In the genomic region with DNA sequence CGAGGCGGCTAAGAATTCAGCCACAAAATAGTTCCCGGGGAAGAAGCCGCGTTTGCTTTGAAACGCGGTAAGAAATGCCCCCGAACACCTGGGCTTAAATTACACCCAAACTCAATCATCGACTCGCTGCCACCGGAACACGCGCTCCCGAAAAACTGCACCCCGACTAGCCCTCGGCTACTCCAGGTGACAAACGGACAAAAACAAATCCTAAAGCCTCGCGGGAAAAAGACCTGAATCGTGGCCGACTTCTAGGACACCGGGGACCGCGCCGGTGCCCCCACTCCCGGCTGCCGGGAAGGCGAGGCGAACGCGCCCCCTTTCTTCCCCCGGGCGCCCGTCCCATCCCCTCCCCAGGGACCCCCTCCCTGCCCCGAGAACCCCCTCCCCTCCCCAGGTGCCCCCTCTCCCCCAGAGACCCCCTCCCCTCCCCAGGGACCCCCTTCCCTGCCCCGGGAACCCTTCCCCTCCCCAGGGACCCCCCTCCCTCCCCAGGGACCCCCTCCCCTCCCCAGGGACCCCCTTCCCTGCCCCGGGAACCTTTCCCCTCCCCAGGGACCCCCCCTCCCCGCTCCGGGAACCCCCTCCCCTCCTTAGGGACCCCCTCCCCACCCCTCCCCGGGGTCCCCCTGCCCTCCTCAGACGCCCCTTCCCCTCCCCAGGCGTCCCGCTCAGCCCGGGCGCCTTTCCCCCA, we compare ENCODE assay signal across 8 cellular contexts. TPM values are rescaled to one million over a fixed set of nuclear protein-coding genes. Genes with fewer than 3 reads are reported as not detected.
DNase-seq lines count a peak whose midpoint lies in the region; ATAC-seq, FAIRE-seq and TF ChIP-seq lines count a peak whose summit lies in the region.

No MANE protein-coding gene starts in this region.

- ATAC-seq in CD4-positive, alpha-beta T cell (ENCODE audit: poor library complexity): no peak
- no peak for ATAC-seq in GM18498 (IDR thresholded peaks at IDR 0.05; ENCODE audit: unreplicated experiment)

- peak overlapping the region; percentile 86 for H3K4me3 ChIP-seq in OCI-LY1 (ENCODE audit: low read depth, low read length, poor library complexity, severe bottlenecking)
- peak overlapping the region; percentile 44 to 59 (median 57) for H3K4me3 ChIP-seq in endothelial cell of umbilical vein (replicated peaks in 1 of 3; ENCODE audit: insufficient read depth in 1 of 3, low read depth in 1 of 3, low read length in 3 of 3)
- peak overlapping the region; percentile 83 for H3K4me3 ChIP-seq in osteoblast (ENCODE audit: insufficient read depth, low read length)

- H3K27ac ChIP-seq in CD4-positive, alpha-beta T cell (ENCODE audit: low read depth, low read length): no peak overlapping the region
- H3K27ac ChIP-seq in OCI-LY1 (ENCODE audit: low read depth, low read length, poor library complexity, severe bottlenecking) (no peak overlapping the region), endothelial cell of umbilical vein (ENCODE audit: insufficient read depth, low read depth, low read length) (no peak overlapping the region), osteoblast (ENCODE audit: low read depth, low read length) (no peak overlapping the region)

- H3K9ac ChIP-seq in OCI-LY1 (ENCODE audit: low read length) (peak overlapping the region; percentile 73), endothelial cell of umbilical vein (replicated peaks; ENCODE audit: extremely low read depth, insufficient read depth, low read length) (peak overlapping the region; percentile 49)

- peaks cover 13% of the 10 kb centered on the region for H3K4me1 Mint-ChIP-seq in CD4-positive, alpha-beta T cell (ENCODE audit: low read depth)

- H3K79me2 ChIP-seq in OCI-LY1 (ENCODE audit: insufficient read depth, low read length) (no peaks in the 10 kb centered on the region), endothelial cell of umbilical vein (ENCODE audit: control insufficient read depth, insufficient read depth, low read length) (peaks cover 2% of the 10 kb centered on the region), osteoblast (ENCODE audit: insufficient read depth, low read length) (peaks cover 15% of the 10 kb centered on the region)

- H3K4me2 ChIP-seq in OCI-LY1 (ENCODE audit: low read length) (peak overlapping the region; percentile 50), endothelial cell of umbilical vein (ENCODE audit: insufficient read depth, low read length) (peak overlapping the region; percentile 76), osteoblast (ENCODE audit: insufficient read depth, low read length) (peak overlapping the region; percentile 82)

- CTCF ChIA-PET in CD4-positive, alpha-beta T cell (lab: Charles Lee): no interaction called here
- CTCF ChIA-PET in endothelial cell of umbilical vein (lab: Charles Lee): interaction anchor here (0.6 kb wide), 1 partner anchor 177 kb away, joined by 6 read pairs; no protein-coding TSS in a partner anchor

- H2AFZ ChIP-seq in OCI-LY1 (ENCODE audit: low read length) (no peak overlapping the region), endothelial cell of umbilical vein (ENCODE audit: low read depth, low read length) (peak overlapping the region; percentile 77), osteoblast (ENCODE audit: low read length) (peak overlapping the region; percentile 72)

- H4K20me1 ChIP-seq in OCI-LY1 (ENCODE audit: insufficient read depth, low read length) (no peaks in the 10 kb centered on the region), endothelial cell of umbilical vein (replicated peaks; ENCODE audit: control insufficient read depth, extremely low read depth, insufficient read depth, low read length) (no peaks in the 10 kb centered on the region), osteoblast (ENCODE audit: insufficient read depth, low read length) (no peaks in the 10 kb centered on the region)

- H3K4me3 Mint-ChIP-seq in CD4-positive, alpha-beta T cell: peak overlapping the region; percentile 97

- FAIRE-seq in endothelial cell of umbilical vein (lab: Jason Lieb, UNC): no peak

- H3K27me3 ChIP-seq in CD4-positive, alpha-beta T cell (ENCODE audit: control insufficient read depth, insufficient read depth, low read length): no peaks in the 10 kb centered on the region
- peaks cover 10% of the 10 kb centered on the region; the same call in 1 of the 2 replicates for H3K27me3 ChIP-seq in OCI-LY1 (ENCODE audit: insufficient read depth, low read length)
- H3K27me3 ChIP-seq in endothelial cell of umbilical vein (ENCODE audit: control insufficient read depth in 2 of 2, insufficient read depth in 2 of 2, low read length in 2 of 2): peaks cover 0 to 2% of the 10 kb centered on the region in 2 experiments
- peaks cover 8% of the 10 kb centered on the region for H3K27me3 ChIP-seq in osteoblast (ENCODE audit: insufficient read depth, low read length)

- peaks cover 11% of the 10 kb centered on the region for H3K4me1 ChIP-seq in OCI-LY1 (ENCODE audit: insufficient read depth, low read length, severe bottlenecking)
- H3K4me1 ChIP-seq in endothelial cell of umbilical vein (ENCODE audit: control insufficient read depth, extremely low read depth, insufficient read depth, low read length): no peaks in the 10 kb centered on the region
- no peaks in the 10 kb centered on the region for H3K4me1 ChIP-seq in osteoblast (ENCODE audit: insufficient read depth, low read length)

- H3K36me3 ChIP-seq in OCI-LY1 (ENCODE audit: insufficient read depth, low read length): peaks cover 21% of the 10 kb centered on the region
- H3K36me3 ChIP-seq in endothelial cell of umbilical vein (ENCODE audit: control insufficient read depth in 2 of 2, extremely low read depth in 1 of 2, insufficient read depth in 2 of 2, low read length in 2 of 2): no peaks in the 10 kb centered on the region
- no peaks in the 10 kb centered on the region for H3K36me3 ChIP-seq in osteoblast (ENCODE audit: insufficient read depth, low read length)

- H3K27me3 Mint-ChIP-seq in CD4-positive, alpha-beta T cell: no peaks in the 10 kb centered on the region

- intact Hi-C loops in CD4-positive, alpha-beta T cell (cut with DNase I, micrococcal nuclease): loop anchor here (1.0 to 5.0 kb wide), 3 partner anchors 46 to 192 kb away; a partner anchor contains a TSS
- intact Hi-C loops in endothelial cell of umbilical vein (cut with micrococcal nuclease): loop anchor here (5.0 kb wide), 1 partner anchor 53 kb away; no protein-coding TSS in a partner anchor

- no peaks in the 10 kb centered on the region for H3K9me2 ChIP-seq in OCI-LY1 (ENCODE audit: low read depth, low read length)

- H3K36me3 Mint-ChIP-seq in CD4-positive, alpha-beta T cell (ENCODE audit: low read depth): peaks cover 4% of the 10 kb centered on the region

- H3K27ac Mint-ChIP-seq in CD4-positive, alpha-beta T cell: peak overlapping the region; percentile 79

- no TSS peak for BruUV-seq in endothelial cell of umbilical vein (replicated peaks; lab: Mats Ljungman, UMichigan)

- H3K9me3 ChIP-seq in CD4-positive, alpha-beta T cell (ENCODE audit: control insufficient read depth, low read length): peaks cover 7% of the 10 kb centered on the region
- H3K9me3 ChIP-seq in OCI-LY1 (ENCODE audit: low read length) (0 out of 2 replicates have a peak, but pooled peaks cover 4% of the 10 kb centered on the region), endothelial cell of umbilical vein (replicated peaks; ENCODE audit: control insufficient read depth, insufficient read depth, low read length) (no peaks in the 10 kb centered on the region), osteoblast (ENCODE audit: low read depth, low read length) (no peaks in the 10 kb centered on the region)

- POLR2A ChIA-PET in CD4-positive, alpha-beta T cell (lab: Charles Lee): interaction anchor here (0.6 to 1.5 kb wide), 3 partner anchors 101 to 284 kb away, joined by 3 to 4 read pairs (median 4); a partner anchor contains a TSS
- POLR2A ChIA-PET in endothelial cell of umbilical vein (lab: Charles Lee): no interaction called here

- no peak for TF ChIP-seq CTCF in CD4-positive, alpha-beta T cell (IDR thresholded peaks at IDR 0.05)
- no peak for TF ChIP-seq CTCF in OCI-LY1 (IDR thresholded peaks at IDR 0.05; ENCODE audit: low read length)
- no peak for TF ChIP-seq CTCF in endothelial cell of umbilical vein (IDR thresholded peaks at IDR 0.05; ENCODE audit: extremely low read depth in 1 of 2, insufficient read depth in 1 of 2, low read depth in 1 of 2, low read length in 2 of 2)
- no peak for TF ChIP-seq CTCF in osteoblast (IDR thresholded peaks at IDR 0.05; ENCODE audit: extremely low read depth, low read depth, low read length)

- H3K9me1 ChIP-seq in endothelial cell of umbilical vein (replicated peaks; ENCODE audit: control insufficient read depth, extremely low read depth, insufficient read depth, low read length): no peaks in the 10 kb centered on the region

- peaks cover 2% of the 10 kb centered on the region for H3K9me3 Mint-ChIP-seq in CD4-positive, alpha-beta T cell

- H3F3A ChIP-seq in OCI-LY1 (ENCODE audit: insufficient read depth, low read length): no peaks in the 10 kb centered on the region

- no peak for TF ChIP-seq POLR2A in endothelial cell of umbilical vein (IDR thresholded peaks at IDR 0.05; ENCODE audit: low read depth, low read length)

- DNase-seq in CD4-positive, alpha-beta T cell: peak in 2 of 10 experiments; percentile 19 to 31
- no peak for DNase-seq in endothelial cell of umbilical vein (ENCODE audit: low read depth, low spot score)
- DNase-seq in osteoblast (ENCODE audit: insufficient read length, low spot score, missing footprints): peak; percentile 88
- no peak for DNase-seq in effector CD4-positive, alpha-beta T cell
- no peak for DNase-seq in HCEC 1CT
- no peak for DNase-seq in LoVo (ENCODE audit: low spot score)

- dilution Hi-C loops in endothelial cell of umbilical vein (cut with MboI; ENCODE audit: extremely low pct_ligation_motif_present, low sequenced_read_pairs): no loop called here

RNA-seq across cellular contexts. Expression of a gene that starts 0.6 kb away (rescaled TPM):
- total RNA-seq in CD4-positive, alpha-beta T cell: 10 to 100 TPM; 11.1 to 11.3 TPM
- 19.7 and 20.1 TPM in 2 replicates for total RNA-seq in endothelial cell of umbilical vein
- polyA plus RNA-seq in endothelial cell of umbilical vein: 16.1 and 20.1 TPM in 2 replicates
- polyA plus RNA-seq in endothelial cell of umbilical vein (2011; cell fraction: cytosol; rRNA removed): 6.9 and 10.8 TPM in 2 replicates
- polyA plus RNA-seq in endothelial cell of umbilical vein (2011; cell fraction: nucleus; rRNA removed): 34.3 and 36.5 TPM in 2 replicates
- polyA plus RNA-seq in endothelial cell of umbilical vein (2012): 7.3 and 8.7 TPM in 2 replicates
- 3.6 and 4.6 TPM in 2 replicates for polyA minus RNA-seq in endothelial cell of umbilical vein
- polyA minus RNA-seq in endothelial cell of umbilical vein (2011; cell fraction: cytosol; rRNA and poly(A)+ RNA removed): 9.5 TPM
- 6.0 and 13.7 TPM in 2 replicates for polyA minus RNA-seq in endothelial cell of umbilical vein (2011; cell fraction: nucleus; rRNA and poly(A)+ RNA removed)
- 5.4 and 8.5 TPM in 2 replicates for total RNA-seq in osteoblast

RNA-seq across cellular contexts. Expression of a gene that starts 41.2 kb away (rescaled TPM):
- total RNA-seq in CD4-positive, alpha-beta T cell: not detected
- not detected in 2 replicates for total RNA-seq in endothelial cell of umbilical vein
- polyA plus RNA-seq in endothelial cell of umbilical vein: not detected in 2 replicates
- not detected in 2 replicates for polyA plus RNA-seq in endothelial cell of umbilical vein (2011; cell fraction: cytosol; rRNA removed)
- not detected in 2 replicates for polyA plus RNA-seq in endothelial cell of umbilical vein (2011; cell fraction: nucleus; rRNA removed)
- polyA plus RNA-seq in endothelial cell of umbilical vein (2012): not detected in 2 replicates
- polyA minus RNA-seq in endothelial cell of umbilical vein: not detected in 2 replicates
- polyA minus RNA-seq in endothelial cell of umbilical vein (2011; cell fraction: cytosol; rRNA and poly(A)+ RNA removed): 3.4 TPM
- not detected in 2 replicates for polyA minus RNA-seq in endothelial cell of umbilical vein (2011; cell fraction: nucleus; rRNA and poly(A)+ RNA removed)
- not detected in 2 replicates for total RNA-seq in osteoblast

RNA-seq across cellular contexts. Expression of a gene that starts 58.4 kb away (rescaled TPM):
- total RNA-seq in CD4-positive, alpha-beta T cell: under 1 TPM; 0.11 to 0.59 TPM
- not detected in 2 replicates for total RNA-seq in endothelial cell of umbilical vein
- polyA plus RNA-seq in endothelial cell of umbilical vein: not detected in 2 replicates
- polyA plus RNA-seq in endothelial cell of umbilical vein (2011; cell fraction: cytosol; rRNA removed): not detected in 2 replicates
- not detected in 2 replicates for polyA plus RNA-seq in endothelial cell of umbilical vein (2011; cell fraction: nucleus; rRNA removed)
- polyA plus RNA-seq in endothelial cell of umbilical vein (2012): not detected in 2 replicates
- not detected in 2 replicates for polyA minus RNA-seq in endothelial cell of umbilical vein
- polyA minus RNA-seq in endothelial cell of umbilical vein (2011; cell fraction: cytosol; rRNA and poly(A)+ RNA removed): not detected
- not detected in 2 replicates for polyA minus RNA-seq in endothelial cell of umbilical vein (2011; cell fraction: nucleus; rRNA and poly(A)+ RNA removed)
- total RNA-seq in osteoblast: not detected in 2 replicates
